Comparison of ENCODE assay signal across 25 cellular contexts in the genomic region with DNA sequence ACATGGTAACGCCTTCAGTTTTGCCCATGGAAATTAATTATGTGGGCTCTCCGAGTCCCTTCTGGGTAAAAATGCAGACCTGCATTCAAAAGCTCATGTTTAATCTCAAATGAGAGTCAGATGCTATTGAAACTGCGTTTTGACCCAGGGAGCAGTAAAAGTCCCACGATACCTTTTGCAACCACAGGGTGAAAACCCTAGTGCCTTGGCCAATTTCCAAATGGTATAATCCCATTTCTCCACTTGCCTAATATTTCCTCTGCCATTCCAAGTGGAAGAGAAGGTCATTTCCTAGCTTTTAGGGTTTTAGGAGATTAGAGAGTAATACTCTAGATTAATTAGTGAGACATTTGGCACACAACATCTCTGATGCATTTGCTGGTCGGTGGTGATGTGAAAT.
"Had no signal": no experiment of that assay in that cellular context is flagged by ENCODE, and none has a peak within 500 bp of the region (broad histone marks: within the 10 kb centered on the region; RNA-seq: fewer than 3 reads in every experiment).

No MANE protein-coding gene starts in this region.

- H3K79me2 ChIP-seq: hepatocyte had no signal

- H3K4me1 Mint-ChIP-seq: stimulated activated memory B cell treated with anti-CD40 and anti-IgM and Interleukin-4, amounts not matched to agents 10 μg/mL and 1 μg/mL and 100 μg/mL, for 72 hours had no signal

- H3K9me3 Mint-ChIP-seq: dendritic cell treated with granulocyte-macrophage colony-stimulating factor and Interleukin-4, amounts not matched to agents 40 ng/mL and 50 ng/mL, for 4 days; effector memory CD8-positive, alpha-beta T cell; memory B cell; natural killer cell treated with Interleukin-12 subunit alpha and Interleukin-12 subunit beta and Interleukin-15 and Interleukin-18, amount 100 ng/mL, for 72 hours; stimulated activated memory B cell treated with anti-CD40 and anti-IgM and Interleukin-4, amounts not matched to agents 10 μg/mL and 1 μg/mL and 100 μg/mL, for 72 hours; stimulated activated naive CD8-positive, alpha-beta T cell treated with anti-CD3 and anti-CD28 coated beads, Interleukin-15, Interleukin-2, amounts not matched to agents 100 ng/mL and 50 ng/mL, for 24 hours had no signal

- H3K4me3 ChIP-seq: esophagus squamous epithelium, hepatocyte, lower lobe of right lung, pancreas, right lobe of liver, spleen, testis, tibial nerve, upper lobe of right lung, vagina had no signal

- H3K27ac ChIP-seq: esophagus squamous epithelium, foreskin keratinocyte, hepatocyte, lower lobe of right lung, pancreas, right lobe of liver, spleen, testis, tibial nerve, upper lobe of right lung, vagina had no signal

- H3K27me3 ChIP-seq: esophagus squamous epithelium, foreskin keratinocyte, hepatocyte, pancreas, right lobe of liver, spleen, testis, tibial nerve, upper lobe of right lung, vagina had no signal

- H3K27ac Mint-ChIP-seq: dendritic cell treated with granulocyte-macrophage colony-stimulating factor and Interleukin-4, amounts not matched to agents 40 ng/mL and 50 ng/mL, for 4 days; effector memory CD8-positive, alpha-beta T cell; memory B cell; natural killer cell treated with Interleukin-12 subunit alpha and Interleukin-12 subunit beta and Interleukin-15 and Interleukin-18, amount 100 ng/mL, for 72 hours; stimulated activated memory B cell treated with anti-CD40 and anti-IgM and Interleukin-4, amounts not matched to agents 10 μg/mL and 1 μg/mL and 100 μg/mL, for 72 hours; stimulated activated naive CD8-positive, alpha-beta T cell treated with anti-CD3 and anti-CD28 coated beads, Interleukin-15, Interleukin-2, amounts not matched to agents 100 ng/mL and 50 ng/mL, for 24 hours had no signal

- H3K36me3 Mint-ChIP-seq: memory B cell; natural killer cell treated with Interleukin-12 subunit alpha and Interleukin-12 subunit beta and Interleukin-15 and Interleukin-18, amount 100 ng/mL, for 72 hours; stimulated activated memory B cell treated with anti-CD40 and anti-IgM and Interleukin-4, amounts not matched to agents 10 μg/mL and 1 μg/mL and 100 μg/mL, for 72 hours had no signal

- DNase-seq: effector memory CD8-positive, alpha-beta T cell; esophagus squamous epithelium; foreskin keratinocyte; head of caudate nucleus; kidney glomerular epithelial cell; lower lobe of right lung; midbrain; occipital lobe; pancreas; right lobe of liver; spleen; stimulated activated CD4-positive, alpha-beta T cell treated with anti-CD3 and anti-CD28 coated beads, Interleukin-15, amount 100 ng/mL, for 24 hours; stimulated activated CD4-positive, alpha-beta T cell treated with anti-CD3 and anti-CD28 coated beads, Interleukin-1b, Interleukin-23, amount 100 ng/mL, for 48 hours; stimulated activated CD4-positive, alpha-beta T cell treated with anti-CD3 and anti-CD28 coated beads, Interleukin-4, amount 100 ng/mL, for 24 hours; testis; upper lobe of right lung had no signal

- H3K27me3 Mint-ChIP-seq: dendritic cell treated with granulocyte-macrophage colony-stimulating factor and Interleukin-4, amounts not matched to agents 40 ng/mL and 50 ng/mL, for 4 days; progenitor cell of endocrine pancreas; stimulated activated naive CD8-positive, alpha-beta T cell treated with anti-CD3 and anti-CD28 coated beads, Interleukin-15, Interleukin-2, amounts not matched to agents 100 ng/mL and 50 ng/mL, for 24 hours had no signal

- ATAC-seq: effector memory CD8-positive, alpha-beta T cell; foreskin keratinocyte; lower lobe of right lung; natural killer cell treated with Interleukin-12 subunit alpha and Interleukin-12 subunit beta and Interleukin-15 and Interleukin-18, amount 100 ng/mL, for 72 hours; pancreas; stimulated activated memory B cell treated with anti-CD40 and anti-IgM and Interleukin-4, amounts not matched to agents 10 μg/mL and 1 μg/mL and 100 μg/mL, for 72 hours; upper lobe of right lung had no signal

- H3K4me1 ChIP-seq: foreskin keratinocyte, testis had no signal

- H2AFZ ChIP-seq: hepatocyte had no signal

- H3K4me3 Mint-ChIP-seq: dendritic cell treated with granulocyte-macrophage colony-stimulating factor and Interleukin-4, amounts not matched to agents 40 ng/mL and 50 ng/mL, for 4 days; effector memory CD8-positive, alpha-beta T cell; memory B cell; natural killer cell treated with Interleukin-12 subunit alpha and Interleukin-12 subunit beta and Interleukin-15 and Interleukin-18, amount 100 ng/mL, for 72 hours; stimulated activated memory B cell treated with anti-CD40 and anti-IgM and Interleukin-4, amounts not matched to agents 10 μg/mL and 1 μg/mL and 100 μg/mL, for 72 hours; stimulated activated naive CD8-positive, alpha-beta T cell treated with anti-CD3 and anti-CD28 coated beads, Interleukin-15, Interleukin-2, amounts not matched to agents 100 ng/mL and 50 ng/mL, for 24 hours had no signal

- H3K36me3 ChIP-seq: vagina had no signal
